ENCODE assay signal across 27 cellular contexts in the genomic region with DNA sequence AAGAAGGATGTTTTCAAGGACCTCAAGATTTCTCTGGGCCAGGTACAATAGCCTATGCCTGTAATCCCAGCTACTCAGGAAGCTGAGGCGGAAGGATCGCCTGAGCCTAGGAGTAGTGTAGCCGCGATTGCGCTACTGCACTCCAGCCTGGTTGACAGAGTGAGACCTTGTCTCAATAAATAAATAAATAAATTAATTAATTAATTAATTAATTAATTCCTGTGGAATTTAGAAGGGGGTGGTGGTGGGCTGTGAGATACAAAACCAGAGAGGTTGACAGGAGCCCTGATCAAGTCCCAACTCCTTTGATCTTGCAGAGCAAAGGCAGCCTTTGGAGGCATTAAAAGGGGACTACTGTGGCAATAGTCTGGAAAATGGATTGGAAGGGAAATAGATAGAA.
"Had no signal": no experiment of that assay in that cellular context is flagged by ENCODE, and none has a peak within 500 bp of the region (broad histone marks: within the 10 kb centered on the region; RNA-seq: fewer than 3 reads in every experiment).

No MANE protein-coding gene starts in this region.

- DNase-seq: colonic mucosa; cortex of kidney; effector CD8-positive, alpha-beta T cell; effector memory CD8-positive, alpha-beta T cell; endodermal cell; erythroblast; esophagus squamous epithelium; foreskin fibroblast; foreskin melanocyte; gastrocnemius medialis; glutamatergic neuron; head of caudate nucleus; heart right ventricle; hippocampal formation; left cardiac atrium; left lung; left ventricle myocardium superior; lower lobe of right lung; mesenchymal stem cell; midbrain; naive thymus-derived CD4-positive, alpha-beta T cell had no signal

- H3K9me3 ChIP-seq: colonic mucosa, gastrocnemius medialis, lower lobe of right lung had no signal

- H3K9me3 Mint-ChIP-seq: dendritic cell treated with granulocyte-macrophage colony-stimulating factor and Interleukin-4, amounts not matched to agents 40 ng/mL and 50 ng/mL, for 4 days had no signal

- H3K27me3 ChIP-seq: colonic mucosa, gastrocnemius medialis had no signal

- H3K4me1 Mint-ChIP-seq: naive thymus-derived CD4-positive, alpha-beta T cell had no signal

- H3K4me3 ChIP-seq: colonic mucosa, esophagus squamous epithelium, gastrocnemius medialis, heart right ventricle, left lung, lower lobe of right lung had no signal

- H3K27ac ChIP-seq: colonic mucosa, epithelial cell of prostate, esophagus squamous epithelium, gastrocnemius medialis, heart right ventricle, left lung, lower lobe of right lung had no signal

- H3K27ac Mint-ChIP-seq: dendritic cell treated with granulocyte-macrophage colony-stimulating factor and Interleukin-4, amounts not matched to agents 40 ng/mL and 50 ng/mL, for 4 days; effector memory CD8-positive, alpha-beta T cell; endodermal cell; naive thymus-derived CD4-positive, alpha-beta T cell had no signal

- H3K4me3 Mint-ChIP-seq: dendritic cell treated with granulocyte-macrophage colony-stimulating factor and Interleukin-4, amounts not matched to agents 40 ng/mL and 50 ng/mL, for 4 days; effector memory CD8-positive, alpha-beta T cell; endodermal cell; naive thymus-derived CD4-positive, alpha-beta T cell had no signal

- ATAC-seq: effector memory CD8-positive, alpha-beta T cell; esophagus mucosa; gastrocnemius medialis; heart right ventricle; left cardiac atrium; left lung; left ventricle myocardium superior; lower lobe of right lung; naive thymus-derived CD4-positive, alpha-beta T cell had no signal

- H3K36me3 ChIP-seq: colonic mucosa, esophagus squamous epithelium, gastrocnemius medialis, heart right ventricle, left lung, lower lobe of right lung had no signal

- FAIRE-seq: endometrium, islet of Langerhans, keratinocyte had no signal

- H3K4me1 ChIP-seq: colonic mucosa, left lung, lower lobe of right lung had no signal
